ENCODE assay signal across 8 cellular contexts in genomic region chr22:35023692-35024363, GRCh38. TPM values are rescaled to one million over a fixed set of nuclear protein-coding genes. Genes with fewer than 3 reads are reported as not detected.
DNase-seq lines count a peak whose midpoint lies in the region; ATAC-seq and TF ChIP-seq lines count a peak whose summit lies in the region.

No MANE protein-coding gene starts in this region.

- no peaks in the 10 kb centered on the region for H3K4me1 Mint-ChIP-seq in activated T-helper 17 cell treated with anti-CD3 and anti-CD28 coated beads, Interleukin-2, amount 50 U/mL, for 72 hours

- no peaks in the 10 kb centered on the region for H3F3A ChIP-seq in PC-3 (ENCODE audit: low read length, unreplicated experiment)

- no peaks in the 10 kb centered on the region for H3K27me3 ChIP-seq in PC-3 (ENCODE audit: low read length)
- H3K27me3 ChIP-seq in trophoblast cell (ENCODE audit: insufficient read depth, low read length), result no peaks in the 10 kb centered on the region

- H3K79me2 ChIP-seq in PC-3 (ENCODE audit: low read length) (no peaks in the 10 kb centered on the region), trophoblast cell (ENCODE audit: control insufficient read depth, insufficient read depth, low read length, poor library complexity) (peaks cover 3% of the 10 kb centered on the region)

- H3K9me3 Mint-ChIP-seq in activated T-helper 17 cell treated with anti-CD3 and anti-CD28 coated beads, Interleukin-2, amount 50 U/mL, for 72 hours, result no peaks in the 10 kb centered on the region

- H3K4me1 ChIP-seq in PC-3 (ENCODE audit: insufficient read depth, low read length) (no peaks in the 10 kb centered on the region), trophoblast cell (ENCODE audit: control insufficient read depth in 1 of 2, insufficient read depth in 2 of 2, low read length in 2 of 2) (peaks cover 4% of the 10 kb centered on the region in 2 experiments)

- no peak overlapping the region for H3K27ac ChIP-seq in PC-3 (ENCODE audit: low read length)
- no peak overlapping the region for H3K27ac ChIP-seq in trophoblast cell (ENCODE audit: low read depth, low read length)

- H3K36me3 Mint-ChIP-seq in activated T-helper 17 cell treated with anti-CD3 and anti-CD28 coated beads, Interleukin-2, amount 50 U/mL, for 72 hours (ENCODE audit: low read depth), result no peaks in the 10 kb centered on the region

- peaks cover 46% of the 10 kb centered on the region for H3K27me3 Mint-ChIP-seq in activated T-helper 17 cell treated with anti-CD3 and anti-CD28 coated beads, Interleukin-2, amount 50 U/mL, for 72 hours

- H3K18ac ChIP-seq in trophoblast cell (ENCODE audit: low read length), result peak overlapping the region; percentile 77

- POLR2A ChIA-PET in PC-3 (lab: Charles Lee; ENCODE audit: unreplicated experiment), result no interaction called here

- H2BK120ac ChIP-seq in trophoblast cell (ENCODE audit: insufficient read depth, low read length, poor library complexity), result peak overlapping the region; percentile 98

- H3K27ac Mint-ChIP-seq in activated T-helper 17 cell treated with anti-CD3 and anti-CD28 coated beads, Interleukin-2, amount 50 U/mL, for 72 hours, result no peak overlapping the region

- H3K4me2 ChIP-seq in PC-3 (ENCODE audit: low read length), result no peak overlapping the region
- no peak overlapping the region for H3K4me2 ChIP-seq in trophoblast cell (ENCODE audit: low read length)

- peak overlapping the region; percentile 96 for H2BK12ac ChIP-seq in trophoblast cell (ENCODE audit: low read length)

- peak; percentile 68 for DNase-seq in Ammon's horn (ENCODE audit: low spot score)
- peak; percentile 18 for DNase-seq in H4 (ENCODE audit: low spot score)
- DNase-seq in PC-3, result peak; percentile 44
- peak; percentile 79 for DNase-seq in Right ventricle myocardium superior
- DNase-seq in trophoblast cell, result peak; percentile 38 to 68

- no peak overlapping the region for H3K4me3 ChIP-seq in PC-3 (ENCODE audit: low read length)
- H3K4me3 ChIP-seq in trophoblast cell (ENCODE audit: low read depth, low read length), result no peak overlapping the region

- H3K4me3 Mint-ChIP-seq in activated T-helper 17 cell treated with anti-CD3 and anti-CD28 coated beads, Interleukin-2, amount 50 U/mL, for 72 hours, result no peak overlapping the region

- no peak overlapping the region for H3K23ac ChIP-seq in trophoblast cell (ENCODE audit: low read length)

- no peak; the same call in 1 of the 2 replicates for ATAC-seq in PC-3
- ATAC-seq in activated T-helper 17 cell treated with anti-CD3 and anti-CD28 coated beads, Interleukin-2, amount 50 U/mL, for 72 hours (replicated peaks), result peak; percentile 31
- ATAC-seq in Right ventricle myocardium superior (ENCODE audit: poor library complexity), result peak; percentile 82
- no peak for ATAC-seq in HG03457 (IDR thresholded peaks at IDR 0.05; ENCODE audit: unreplicated experiment)
- ATAC-seq in HG02840 (IDR thresholded peaks at IDR 0.05; ENCODE audit: low FRiP score, unreplicated experiment), result no peak

- peak overlapping the region; percentile 96 for H4K91ac ChIP-seq in trophoblast cell (ENCODE audit: low read depth, low read length)

- no peaks in the 10 kb centered on the region for H3K9me3 ChIP-seq in PC-3 (ENCODE audit: low read length)
- no peaks in the 10 kb centered on the region for H3K9me3 ChIP-seq in trophoblast cell (ENCODE audit: insufficient read depth, low read depth, low read length)

- CTCF ChIA-PET in PC-3 (lab: Charles Lee), result no interaction called here

- H3K79me1 ChIP-seq in trophoblast cell (ENCODE audit: low read length), result peaks cover 30% of the 10 kb centered on the region

- H4K20me1 ChIP-seq in PC-3 (ENCODE audit: low read length), result no peaks in the 10 kb centered on the region

- peak overlapping the region; percentile 90 for H3K14ac ChIP-seq in trophoblast cell (ENCODE audit: low read length)

- H2BK5ac ChIP-seq in trophoblast cell (ENCODE audit: low read depth, low read length, poor library complexity), result peak overlapping the region; percentile 94

- WGBS in trophoblast cell (ENCODE audit: extremely low coverage, insufficient coverage, insufficient read length), result no CpG with 5 or more reads among the region's 25 CpGs

- H3K4ac ChIP-seq in trophoblast cell (ENCODE audit: low read depth, low read length), result peak overlapping the region; percentile 90

- H3K9ac ChIP-seq in PC-3 (ENCODE audit: low read length) (no peak overlapping the region), trophoblast cell (ENCODE audit: low read length) (no peak overlapping the region)

- H2AK5ac ChIP-seq in trophoblast cell (ENCODE audit: low read length), result peak overlapping the region; percentile 68

- no peaks in the 10 kb centered on the region for H3K9me2 ChIP-seq in PC-3 (replicated peaks; ENCODE audit: low read length)

- H4K8ac ChIP-seq in trophoblast cell (ENCODE audit: low read depth, low read length), result peak overlapping the region; percentile 76

- H2AFZ ChIP-seq in PC-3 (ENCODE audit: low read length), result no peak overlapping the region
- H2AFZ ChIP-seq in trophoblast cell (ENCODE audit: insufficient read depth, low read length, poor library complexity), result peak overlapping the region; percentile 21

- BruUV-seq in PC-3 (replicated peaks; lab: Mats Ljungman, UMichigan), result no TSS peak

- H3K36me3 ChIP-seq in PC-3 (ENCODE audit: low read depth, low read length) (no peaks in the 10 kb centered on the region), trophoblast cell (ENCODE audit: control insufficient read depth in 1 of 2, insufficient read depth in 2 of 2, low read length in 2 of 2) (no peaks in the 10 kb centered on the region)

- H4K12ac ChIP-seq in trophoblast cell (ENCODE audit: low read depth, low read length), result peak overlapping the region; percentile 64

- TF ChIP-seq CTCF in PC-3 (conservative IDR thresholded peaks at IDR 0.05; ENCODE audit: low read depth, low read length), result peak; percentile 86

- intact Hi-C loops in PC-3 (cut with micrococcal nuclease) (no loop called here), Right ventricle myocardium superior (cut with DNase I) (loop anchor here (10.0 kb wide), 1 partner anchor 1099 kb away; the partner anchor contains the start of gene LARGE1)

RNA-seq across cellular contexts. Expression of gene ISX, which starts 42.1 kb away (rescaled TPM):
- not detected in 2 replicates for total RNA-seq in H4 (2014; rRNA removed; shearing (Covaris generic))
- total RNA-seq in PC-3 (2014; rRNA removed), result not detected in 2 replicates
- not detected for total RNA-seq in activated T-helper 17 cell treated with anti-CD3 and anti-CD28 coated beads, Interleukin-2, amount 50 U/mL, for 72 hours
- total RNA-seq in Right ventricle myocardium superior, result not detected
- 0.03 and 0.05 TPM in 2 replicates for polyA plus RNA-seq in trophoblast cell (2013)

Comparison
In these comparisons a context has a peak if more than half of its experiments do, and no peak if none do; other contexts are left out.
1. DNase-seq: peak in every context shown above with its lines; median percentile 79 in Right ventricle myocardium superior; 68 in Ammon's horn; 53 in trophoblast cell; 44 in PC-3; 18 in H4.
2. ATAC-seq: peak in activated T-helper 17 cell treated with anti-CD3 and anti-CD28 coated beads, Interleukin-2, amount 50 U/mL, for 72 hours (single experiment) and Right ventricle myocardium superior (single experiment); none in PC-3 (single experiment), HG03457 (single experiment) and HG02840 (single experiment).